8 cellular contexts compared by ENCODE assay signal in the genomic region with DNA sequence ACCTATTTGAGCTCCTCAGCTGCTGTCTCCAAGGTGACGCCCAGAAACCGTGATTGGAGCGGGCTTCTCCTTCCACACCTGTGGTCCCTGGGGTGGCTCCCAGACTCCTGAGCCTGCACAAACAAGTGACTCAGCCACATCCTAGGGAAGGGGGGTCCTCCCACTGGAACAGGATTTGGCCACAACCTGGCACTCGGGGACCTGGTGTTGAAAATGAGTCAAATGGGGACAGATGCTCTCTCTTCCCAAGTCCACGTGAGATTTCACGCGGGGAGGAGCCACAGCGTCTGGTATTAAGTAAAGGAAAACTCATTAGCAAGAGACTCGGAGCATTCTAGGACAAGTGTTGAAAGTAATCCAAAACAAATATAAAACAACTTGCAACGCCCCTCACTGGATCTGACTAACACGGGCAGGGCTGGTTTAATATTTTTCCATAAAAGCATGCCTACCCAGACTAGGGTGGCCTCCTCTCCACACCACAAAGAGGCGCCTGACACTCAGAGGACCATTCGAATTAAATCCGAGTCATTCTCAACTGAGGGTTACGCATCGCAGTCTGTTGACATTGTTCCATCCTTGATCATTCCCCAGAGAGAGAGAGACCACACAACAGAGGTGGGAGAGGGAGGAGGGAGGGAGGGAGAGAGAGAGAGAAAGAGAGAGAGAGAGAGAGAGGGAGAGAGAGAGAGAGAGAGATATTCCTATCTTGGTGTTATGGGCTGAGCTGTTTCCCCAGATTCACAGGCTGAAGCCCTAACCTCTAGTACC.
DNase-seq lines count a peak whose midpoint lies in the region; ATAC-seq, FAIRE-seq and TF ChIP-seq lines count a peak whose summit lies in the region.

No MANE protein-coding gene starts in this region.

- peak; percentile 92 for FAIRE-seq in RCC 7860 (lab: Jason Lieb, UNC)

- no peaks in the 10 kb centered on the region for H3K9me3 ChIP-seq in gastroesophageal sphincter

- H3K27ac ChIP-seq in gastroesophageal sphincter = peak overlapping the region; percentile 7 to 85 (median 66)
- H3K27ac ChIP-seq in skin epidermis = peak overlapping the region in 16 of 21 experiments; percentile 26 to 86 (median 59)

- TF ChIP-seq EP300 in gastroesophageal sphincter (IDR thresholded peaks at IDR 0.05) = no peak

- TF ChIP-seq CTCF in gastroesophageal sphincter (IDR thresholded peaks at IDR 0.05) = peak in 3 of 4 experiments; percentile 5 to 24 (median 20)
- TF ChIP-seq CTCF in progenitor cell of endocrine pancreas (IDR thresholded peaks at IDR 0.05; ENCODE audit: unreplicated experiment) = no peak

- H3K27ac Mint-ChIP-seq in progenitor cell of endocrine pancreas = no peak overlapping the region

- TF ChIP-seq POLR2A in gastroesophageal sphincter (IDR thresholded peaks at IDR 0.05) = no peak

- H3K9me3 Mint-ChIP-seq in progenitor cell of endocrine pancreas (ENCODE audit: low read depth) = no peaks in the 10 kb centered on the region

- H3K4me3 ChIP-seq in gastroesophageal sphincter = no peak overlapping the region
- no peak overlapping the region for H3K4me3 ChIP-seq in skin epidermis

- no peaks in the 10 kb centered on the region for H3K36me3 Mint-ChIP-seq in progenitor cell of endocrine pancreas (ENCODE audit: insufficient read depth)

- ATAC-seq in gastroesophageal sphincter (peak; percentile 83), GM18858 (IDR thresholded peaks at IDR 0.05; ENCODE audit: unreplicated experiment) (no peak)

- DNase-seq in H4 (ENCODE audit: low spot score) (peak; percentile 78), RCC 7860 (ENCODE audit: low spot score) (peak; percentile 97), progenitor cell of endocrine pancreas (ENCODE audit: low spot score, unreplicated experiment) (no peak), COLO668 (lab: John Stamatoyannopoulos, UW; ENCODE audit: unreplicated experiment) (no peak)
- no peak for DNase-seq in stimulated activated CD4-positive, alpha-beta T cell treated with anti-CD3 and anti-CD28 coated beads, Interleukin-12 subunit alpha, Interleukin-12 subunit beta, amount 100 ng/mL, for 4 hours

- WGBS in gastroesophageal sphincter (ENCODE audit: low coverage in 1 of 2), 2 donors = 10 to 13% methylated on average over 9 to 11 of the region's 16 CpGs

- no peak overlapping the region for H3K4me3 Mint-ChIP-seq in progenitor cell of endocrine pancreas (ENCODE audit: low read depth)

- H3K4me1 Mint-ChIP-seq in progenitor cell of endocrine pancreas (ENCODE audit: low read depth) = peaks cover 2% of the 10 kb centered on the region

- no peaks in the 10 kb centered on the region for H3K27me3 ChIP-seq in gastroesophageal sphincter

- peaks cover 4 to 69% (median 39%) of the 10 kb centered on the region in 3 donors for H3K4me1 ChIP-seq in gastroesophageal sphincter

- peaks cover 37% of the 10 kb centered on the region for H3K27me3 Mint-ChIP-seq in progenitor cell of endocrine pancreas

- no peaks in the 10 kb centered on the region for H3K36me3 ChIP-seq in gastroesophageal sphincter

Comparison
In these comparisons a context has a peak if more than half of its experiments do, and no peak if none do; other contexts are left out.
1. DNase-seq: peak in H4 (single experiment) and RCC 7860 (single experiment); none in progenitor cell of endocrine pancreas (single experiment), stimulated activated CD4-positive, alpha-beta T cell treated with anti-CD3 and anti-CD28 coated beads, Interleukin-12 subunit alpha, Interleukin-12 subunit beta, amount 100 ng/mL, for 4 hours (single experiment) and COLO668 (single experiment).